16 cellular contexts compared by ENCODE assay signal in the genomic region with DNA sequence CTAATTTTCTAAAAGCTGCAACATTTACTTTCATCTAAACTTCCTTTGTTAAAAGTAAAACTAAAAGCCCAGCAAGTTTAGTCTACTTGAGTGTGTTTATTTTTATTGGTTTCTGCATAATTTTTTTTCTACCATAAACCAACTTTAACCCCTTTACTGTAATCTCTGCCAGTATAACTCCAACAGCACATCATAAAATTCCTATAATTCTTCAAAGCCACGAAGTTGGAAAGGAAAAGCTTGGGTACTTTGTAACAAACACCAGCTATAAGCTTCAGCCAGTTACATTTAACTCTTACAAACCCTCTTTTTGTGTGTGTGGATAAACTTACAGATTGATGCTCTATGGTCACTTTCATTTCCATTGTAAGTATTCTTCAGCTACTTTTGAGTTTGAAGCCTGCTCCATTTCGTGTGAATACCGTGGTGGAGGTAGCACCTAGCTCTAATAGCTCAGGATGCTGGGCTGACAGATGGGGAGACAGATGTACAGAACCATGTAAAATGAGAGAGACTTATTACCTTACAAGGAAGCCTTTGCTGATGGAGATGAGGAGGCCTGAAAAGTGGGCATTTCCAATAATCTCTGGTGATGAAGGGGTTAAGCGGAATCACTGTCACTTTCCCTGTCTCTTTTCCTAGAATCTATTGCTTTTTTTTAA. TPM values are rescaled to one million over a fixed set of nuclear protein-coding genes. Genes with fewer than 3 reads are reported as not detected.
DNase-seq lines count a peak whose midpoint lies in the region; FAIRE-seq and TF ChIP-seq lines count a peak whose summit lies in the region.
"Had no signal": no experiment of that assay in that cellular context is flagged by ENCODE, and none has a peak within 500 bp of the region (broad histone marks: within the 10 kb centered on the region; RNA-seq: fewer than 3 reads in every experiment).

No MANE protein-coding gene starts in this region.

- peak overlapping the region; percentile 69; the same call in 1 of the 2 replicates for H2BK12ac ChIP-seq in H1 (ENCODE audit: low read depth, low read length)

- H2BK120ac ChIP-seq in H1 (replicated peaks; ENCODE audit: low read depth, low read length), result peak overlapping the region; percentile 48

- CTCF ChIA-PET in H1 (lab: Charles Lee; ENCODE audit: partially characterized antibody), result interaction anchor here (1.0 to 5.1 kb wide), 5 partner anchors 8 to 28 kb away, joined by 3 to 51 read pairs (median 4); no protein-coding TSS in a partner anchor
- CTCF ChIA-PET in activated CD4-positive, alpha-beta memory T cell treated with anti-CD3 and anti-CD28 coated beads for 36 hours (lab: Charles Lee), result no interaction called here

- POLR2A ChIA-PET in H1 (lab: Charles Lee; ENCODE audit: partially characterized antibody), result interaction anchor here (1.0 kb wide), 1 partner anchor 33 kb away, joined by 3 read pairs; no protein-coding TSS in a partner anchor
- POLR2A ChIA-PET in activated CD4-positive, alpha-beta memory T cell treated with anti-CD3 and anti-CD28 coated beads for 36 hours (lab: Charles Lee), result no interaction called here

- no peak overlapping the region for H3K4me2 ChIP-seq in H1 (ENCODE audit: insufficient read depth in 1 of 2, low read depth in 2 of 2, low read length in 2 of 2)

- no peak overlapping the region for H4K91ac ChIP-seq in H1 (replicated peaks; ENCODE audit: insufficient read length, low read length)

- H2BK5ac ChIP-seq in H1 (ENCODE audit: low read depth, low read length), result no peak overlapping the region

- H3K4me1 Mint-ChIP-seq in activated CD4-positive, alpha-beta memory T cell treated with anti-CD3 and anti-CD28 coated beads for 36 hours (ENCODE audit: low read depth), result peaks cover 7% of the 10 kb centered on the region
- H3K4me1 Mint-ChIP-seq: CD4-positive, CD25-positive, alpha-beta regulatory T cell had no signal

- H3K9ac ChIP-seq in H1 (replicated peaks in 1 of 4; ENCODE audit: extremely low read depth in 1 of 4, low read depth in 3 of 4, low read length in 3 of 4), result no peak overlapping the region
- H3K9ac ChIP-seq in rectal smooth muscle tissue (ENCODE audit: low read length), result no peak overlapping the region

- H2AK5ac ChIP-seq in H1 (ENCODE audit: low read depth, low read length), result no peak overlapping the region

- peak overlapping the region; percentile 35; the same call in 1 of the 2 replicates for H2AFZ ChIP-seq in H1 (ENCODE audit: low read length)

- no peak for TF ChIP-seq EP300 in H1 (IDR thresholded peaks at IDR 0.05; ENCODE audit: borderline replicate concordance in 1 of 2, low read depth in 2 of 2, low read length in 2 of 2)

- H3K36me3 Mint-ChIP-seq in activated CD4-positive, alpha-beta memory T cell treated with anti-CD3 and anti-CD28 coated beads for 36 hours, result no peaks in the 10 kb centered on the region
- H3K36me3 Mint-ChIP-seq: CD4-positive, CD25-positive, alpha-beta regulatory T cell had no signal

- intact Hi-C loops in activated CD4-positive, alpha-beta memory T cell treated with anti-CD3 and anti-CD28 coated beads for 36 hours (cut with micrococcal nuclease), result no loop called here

- H3K79me2 ChIP-seq in H1 (ENCODE audit: control insufficient read depth in 1 of 2, insufficient read depth in 2 of 2, low read length in 2 of 2), result no peaks in the 10 kb centered on the region

- no peak overlapping the region for H3K14ac ChIP-seq in H1 (ENCODE audit: insufficient read length)

- no peak overlapping the region for H4K5ac ChIP-seq in H1 (ENCODE audit: insufficient read length, low read depth, low read length)

- no peak for TF ChIP-seq POLR2A in H1 (IDR thresholded peaks at IDR 0.05; ENCODE audit: control extremely low read depth in 1 of 2, low read depth in 2 of 2, low read length in 2 of 2)

- H3K4me1 ChIP-seq in SJCRH30, result peaks cover 26% of the 10 kb centered on the region
- H3K4me1 ChIP-seq in H1 (replicated peaks in 1 of 4; ENCODE audit: control insufficient read depth in 3 of 4, insufficient read depth in 4 of 4, low read length in 3 of 4), result peaks cover 0 to 22% (median 13%) of the 10 kb centered on the region in 4 experiments; a peak in 5 of 7 replicates
- no peaks in the 10 kb centered on the region for H3K4me1 ChIP-seq in rectal smooth muscle tissue (ENCODE audit: control insufficient read depth, insufficient read depth, low read length)

- no peak for TF ChIP-seq RAD21 in H1 (IDR thresholded peaks at IDR 0.05 in 1 of 2, conservative IDR thresholded peaks at IDR 0.05 in 1 of 2; ENCODE audit: low read depth in 2 of 2, low read length in 2 of 2)

- H3K27me3 ChIP-seq in SJCRH30 (no peaks in the 10 kb centered on the region), H1 (replicated peaks in 1 of 4; ENCODE audit: control insufficient read depth in 3 of 4, extremely low read depth in 1 of 4, insufficient read depth in 3 of 4, low read length in 3 of 4) (no peaks in the 10 kb centered on the region), rectal smooth muscle tissue (ENCODE audit: control insufficient read depth, insufficient read depth, low read length) (no peaks in the 10 kb centered on the region)

- no peaks in the 10 kb centered on the region for H3K23me2 ChIP-seq in H1 (ENCODE audit: low read depth, low read length)

- DNase-seq in EH (ENCODE audit: low read depth), result peak; percentile 82
- DNase-seq in SJCRH30, result peak; percentile 26 to 70
- DNase-seq in H1 (ENCODE audit: low read depth in 1 of 2, low spot score in 2 of 2), result no peak
- DNase-seq in NCI-H774 (lab: John Stamatoyannopoulos, UW), result no peak
- DNase-seq in NCI-H1092 (lab: John Stamatoyannopoulos, UW), result no peak
- DNase-seq in activated T-cell treated with anti-CD3 and anti-CD28 coated beads, Interleukin-2, amount 50 U/mL, for 1 hour, result no peak
- no peak for DNase-seq in activated CD4-positive, alpha-beta memory T cell treated with anti-CD3 and anti-CD28 coated beads for 36 hours
- DNase-seq: activated CD8-positive, alpha-beta T cell treated with anti-CD3 and anti-CD28 coated beads, Interleukin-2, amount 10 ng/mL, durations not matched to agents 7 days and 5 days; activated naive CD4-positive, alpha-beta T cell; CD4-positive, CD25-positive, alpha-beta regulatory T cell; kidney; NCI-H446; occipital lobe had no signal

- peak overlapping the region; percentile 1; the same call in 1 of the 2 replicates for H3K4me3 ChIP-seq in SJCRH30
- no peak overlapping the region for H3K4me3 ChIP-seq in H1 (ENCODE audit: extremely low read depth in 1 of 4, insufficient read depth in 2 of 4, low read depth in 3 of 4, low read length in 4 of 4)
- H3K4me3 ChIP-seq in rectal smooth muscle tissue (ENCODE audit: low read length), result peak overlapping the region; percentile 1

- no peak overlapping the region for H3K23ac ChIP-seq in H1 (ENCODE audit: insufficient read length)

- H2BK20ac ChIP-seq in H1 (ENCODE audit: low read length), result no peak overlapping the region

- H4K8ac ChIP-seq in H1 (ENCODE audit: extremely low read depth, insufficient read depth, low read length), result no peak overlapping the region

- no peak overlapping the region for H2BK15ac ChIP-seq in H1 (ENCODE audit: low read length)

- 81% methylated on average over 4 of the region's 4 CpGs; no CpG with 5 or more reads in 1 of the 2 experiments for WGBS in H1 (ENCODE audit: extremely low coverage in 1 of 2, insufficient coverage in 1 of 2, insufficient read length in 1 of 2, insufficient replicate concordance in 2 of 2, low coverage in 1 of 2, low lambda C conversion rate in 2 of 2, missing lambda C conversion rate in 1 of 2), 2 experiments

- H3K79me1 ChIP-seq in H1 (ENCODE audit: low read depth, low read length), result no peaks in the 10 kb centered on the region

- no peak for FAIRE-seq in H1 (lab: Jason Lieb, UNC)
- FAIRE-seq: colon, frontal cortex, kidney had no signal

- TF ChIP-seq CTCF in H1 (IDR thresholded peaks at IDR 0.05; ENCODE audit: control extremely low read depth in 1 of 3, insufficient read depth in 1 of 3, low read depth in 1 of 3, low read length in 3 of 3), result no peak

- no peak overlapping the region for H3K4ac ChIP-seq in H1 (replicated peaks; ENCODE audit: insufficient read length, low read depth, low read length)

- peak overlapping the region; percentile 63 for H3K27ac ChIP-seq in SJCRH30
- H3K27ac ChIP-seq in H1 (ENCODE audit: low read depth, low read length), result no peak overlapping the region
- H3K27ac ChIP-seq in rectal smooth muscle tissue (ENCODE audit: low read depth, low read length), result no peak overlapping the region

- H3K27me3 Mint-ChIP-seq in activated CD4-positive, alpha-beta memory T cell treated with anti-CD3 and anti-CD28 coated beads for 36 hours, result peaks cover 6% of the 10 kb centered on the region

- no peak overlapping the region for H3K4me3 Mint-ChIP-seq in activated CD4-positive, alpha-beta memory T cell treated with anti-CD3 and anti-CD28 coated beads for 36 hours
- H3K4me3 Mint-ChIP-seq: activated CD8-positive, alpha-beta T cell treated with anti-CD3 and anti-CD28 coated beads, Interleukin-2, amount 10 ng/mL, durations not matched to agents 7 days and 5 days; CD4-positive, CD25-positive, alpha-beta regulatory T cell had no signal

- H3K9me3 ChIP-seq in SJCRH30 (replicated peaks) (no peaks in the 10 kb centered on the region), H1 (ENCODE audit: insufficient read depth in 2 of 2, low read depth in 1 of 2, low read length in 1 of 2) (no peaks in the 10 kb centered on the region)

- H3K9me3 Mint-ChIP-seq in activated CD4-positive, alpha-beta memory T cell treated with anti-CD3 and anti-CD28 coated beads for 36 hours, result no peaks in the 10 kb centered on the region

- H3K18ac ChIP-seq in H1 (ENCODE audit: extremely low read depth, low read length), result no peak overlapping the region

- H3K36me3 ChIP-seq in SJCRH30 (peaks cover 3% of the 10 kb centered on the region), H1 (ENCODE audit: control insufficient read depth in 2 of 4, insufficient read depth in 4 of 4, low read length in 3 of 4) (no peaks in the 10 kb centered on the region), rectal smooth muscle tissue (ENCODE audit: control insufficient read depth, insufficient read depth, low read length) (no peaks in the 10 kb centered on the region)

- no peak overlapping the region for H3K27ac Mint-ChIP-seq in activated CD4-positive, alpha-beta memory T cell treated with anti-CD3 and anti-CD28 coated beads for 36 hours
- H3K27ac Mint-ChIP-seq: activated CD8-positive, alpha-beta T cell treated with anti-CD3 and anti-CD28 coated beads, Interleukin-2, amount 10 ng/mL, durations not matched to agents 7 days and 5 days; CD4-positive, CD25-positive, alpha-beta regulatory T cell had no signal

- H3K56ac ChIP-seq in H1 (replicated peaks; ENCODE audit: insufficient read length, low read depth, low read length), result no peak overlapping the region

- H4K20me1 ChIP-seq in H1 (replicated peaks in 1 of 2; ENCODE audit: control insufficient read depth in 1 of 2, insufficient read depth in 2 of 2, low read length in 2 of 2), result no peaks in the 10 kb centered on the region

RNA-seq across cellular contexts. Expression of gene ZEB2, which starts 42.5 kb away (rescaled TPM):
- total RNA-seq in SJCRH30 (2014; rRNA removed; shearing (Covaris generic)), result 55.1 and 69.1 TPM in 2 replicates
- total RNA-seq in H1 (2021; fragmentation: NEBNext Ultra II Directional; extraction: Animal tissue kit (Norgen Biotek cat#: 25700)), result 0.13 TPM in 1 of 2 replicates, not detected in the other
- 0.22 and 0.38 TPM in 2 replicates for polyA plus RNA-seq in H1 (2011; rRNA removed)
- 0.40 TPM for polyA plus RNA-seq in H1 (2011; cell fraction: cytosol; rRNA removed)
- polyA plus RNA-seq in H1 (2011; cell fraction: nucleus; rRNA removed), result 1.00 TPM
- 0.46 to 0.78 TPM (median 0.66 TPM) in 4 replicates for polyA plus RNA-seq in H1 (2012, experiment 1 of 2)
- polyA plus RNA-seq in H1 (2012, experiment 2 of 2), result 0.07 TPM
- polyA plus RNA-seq in H1 (2013, experiment 1 of 2), result 0.04 TPM
- polyA plus RNA-seq in H1 (2013, experiment 2 of 2), result 0.04 TPM
- 1.2 and 1.6 TPM in 2 replicates for polyA minus RNA-seq in H1 (2011; rRNA and poly(A)+ RNA removed)
- polyA minus RNA-seq in H1 (2011; cell fraction: cytosol; rRNA and poly(A)+ RNA removed), result 1.8 TPM
- polyA minus RNA-seq in H1 (2011; cell fraction: nucleus; rRNA and poly(A)+ RNA removed), result 3.4 TPM
- 10 to 100 TPM; 16.8 to 17.1 TPM for total RNA-seq in activated CD4-positive, alpha-beta memory T cell treated with anti-CD3 and anti-CD28 coated beads for 36 hours

Comparison
In these comparisons a context has a peak if more than half of its experiments do, and no peak if none do; other contexts are left out.
1. DNase-seq: peak in EH (single experiment) and SJCRH30 (2 of 2); none in H1 (0 of 2), NCI-H774 (single experiment), NCI-H1092 (single experiment), activated T-cell treated with anti-CD3 and anti-CD28 coated beads, Interleukin-2, amount 50 U/mL, for 1 hour (single experiment) and activated CD4-positive, alpha-beta memory T cell treated with anti-CD3 and anti-CD28 coated beads for 36 hours (single experiment).
2. H3K4me3 ChIP-seq: peak in SJCRH30 (single experiment) and rectal smooth muscle tissue (single experiment); none in H1 (0 of 4).
3. RNA of gene ZEB2, which starts 42.5 kb away (total RNA-seq): 55.1 to 69.1 TPM in SJCRH30 and 16.8 to 17.1 TPM in activated CD4-positive, alpha-beta memory T cell treated with anti-CD3 and anti-CD28 coated beads for 36 hours; 0.13 TPM in H1; every median in the first group is over 10 times any median in the second.